Comparison of ENCODE assay signal across 15 cellular contexts in the genomic region with DNA sequence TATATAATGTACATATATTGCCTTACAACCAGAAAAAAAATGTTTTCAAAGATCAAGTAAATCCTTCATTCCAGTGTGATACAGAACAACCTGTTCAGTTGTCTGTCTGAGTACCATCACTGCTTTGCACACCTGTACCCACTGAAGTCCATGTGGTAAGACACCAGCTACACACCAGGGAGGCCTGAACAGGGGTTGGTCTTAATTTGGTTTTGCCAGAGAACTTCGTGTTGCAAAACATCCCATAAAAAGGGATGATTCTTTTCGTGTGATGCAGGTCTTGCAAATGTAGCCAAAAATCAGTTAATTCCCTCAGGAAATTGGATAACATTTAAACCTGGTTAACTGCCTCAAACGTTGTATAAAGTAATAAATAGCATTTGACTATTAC.
DNase-seq lines count a peak whose midpoint lies in the region; ATAC-seq and TF ChIP-seq lines count a peak whose summit lies in the region.
"Had no signal": no experiment of that assay in that cellular context is flagged by ENCODE, and none has a peak within 500 bp of the region (broad histone marks: within the 10 kb centered on the region; RNA-seq: fewer than 3 reads in every experiment).

No MANE protein-coding gene starts in this region.

- peak; percentile 8 for ATAC-seq in GM19043 (IDR thresholded peaks at IDR 0.05; ENCODE audit: low read depth, unreplicated experiment)
- ATAC-seq in HG03060 (IDR thresholded peaks at IDR 0.05; ENCODE audit: low read depth, unreplicated experiment) = peak; percentile 2
- no peak for ATAC-seq in HG03039 (IDR thresholded peaks at IDR 0.05; ENCODE audit: unreplicated experiment)

- DNase-seq in AG10803 (ENCODE audit: low read depth) (peak; percentile 15), NB4 (ENCODE audit: low read depth) (peak; percentile 59), NCI-H2081 treated with DMSO at 0.1 percent for 48 hours (lab: John Stamatoyannopoulos, UW) (no peak), NCI-H226 (no peak)
- DNase-seq in activated naive CD4-positive, alpha-beta T cell treated with anti-CD3 and anti-CD28 coated beads, Interleukin-2, amount 50 U/mL, for 16 hours = no peak
- DNase-seq: activated CD4-positive, alpha-beta memory T cell treated with anti-CD3 and anti-CD28 coated beads, Interleukin-2, amount 10 ng/mL, durations not matched to agents 7 days and 5 days; esophagus squamous epithelium; GOT3; NCI-H1694; stimulated activated CD4-positive, alpha-beta T cell treated with anti-CD3 and anti-CD28 coated beads, Interleukin-15, amount 100 ng/mL, for 24 hours had no signal

- H3K4me3 ChIP-seq in AG10803 (ENCODE audit: low read length) (no peak overlapping the region), NB4 (ENCODE audit: low read depth, low read length) (no peak overlapping the region)
- H3K4me3 ChIP-seq: esophagus squamous epithelium, prostate gland, thoracic aorta had no signal

- TF ChIP-seq CTCF in AG10803 (conservative IDR thresholded peaks at IDR 0.05; ENCODE audit: low read length) = no peak
- TF ChIP-seq CTCF in NB4 (IDR thresholded peaks at IDR 0.05; ENCODE audit: low read depth, low read length) = no peak

- TF ChIP-seq POLR2A in NB4 (IDR thresholded peaks at IDR 0.05; ENCODE audit: extremely low read depth, insufficient read length) = no peak

Comparison
In these comparisons a context has a peak if more than half of its experiments do, and no peak if none do; other contexts are left out.
1. DNase-seq: peak in AG10803 (single experiment) and NB4 (single experiment); none in NCI-H2081 treated with DMSO at 0.1 percent for 48 hours (single experiment), NCI-H226 (single experiment) and activated naive CD4-positive, alpha-beta T cell treated with anti-CD3 and anti-CD28 coated beads, Interleukin-2, amount 50 U/mL, for 16 hours (single experiment).